In genomic region chr19:45178262-45179062, GRCh38 we compare ENCODE assay signal across 8 cellular contexts. TPM values are rescaled to one million over a fixed set of nuclear protein-coding genes. Genes with fewer than 3 reads are reported as not detected.
DNase-seq lines count a peak whose midpoint lies in the region; ATAC-seq and TF ChIP-seq lines count a peak whose summit lies in the region.

Gene BLOC1S3 (plus strand): TSS chr19:45178784. CDS start chr19:45179297, 513 bp downstream.

- TF ChIP-seq POLR2A in IMR-90 (IDR thresholded peaks at IDR 0.05; ENCODE audit: low read depth, low read length) = peak; percentile 75

- peak within 1 kb of the TSS; percentile 43; the same call in 1 of the 2 replicates for H2AK5ac ChIP-seq in IMR-90 (ENCODE audit: low read depth, low read length)

- H3K79me1 ChIP-seq in IMR-90 (ENCODE audit: low read depth in 1 of 2, low read length in 2 of 2) = peaks cover 11 to 45% of the 10 kb centered on the region in 2 experiments

- peaks cover 4% of the 10 kb centered on the region; the same call in 1 of the 2 replicates for H3K36me3 ChIP-seq in IMR-90 (ENCODE audit: control insufficient read depth, insufficient read depth, low read length)

- H3K4ac ChIP-seq in IMR-90 (ENCODE audit: low read depth, low read length) = peak within 1 kb of the TSS; percentile 54

- H3K4me3 ChIP-seq in IMR-90 (ENCODE audit: insufficient read depth, low read depth, low read length) (peak within 1 kb of the TSS; percentile 79), epithelial cell of esophagus (ENCODE audit: low read length) (peak within 1 kb of the TSS; percentile 97), mononuclear cell (ENCODE audit: low read length) (peak within 1 kb of the TSS; percentile 75)

- DNase-seq in DMS153 (lab: John Stamatoyannopoulos, UW) (peak; percentile 100), IMR-90 (peak; percentile 100), OCI-M1 (lab: John Stamatoyannopoulos, UW) (peak; percentile 100), activated T-cell treated with anti-CD3 and anti-CD28 coated beads for 24 hours (ENCODE audit: low read depth) (peak; percentile 99), epithelial cell of esophagus (ENCODE audit: low read depth) (peak; percentile 100)
- peak; percentile 99 for DNase-seq in stimulated activated CD8-positive, alpha-beta memory T cell treated with anti-CD3 and anti-CD28 coated beads, Interleukin-4, amount 100 ng/mL, for 1 hour (ENCODE audit: low read depth in 2 of 2, low spot score in 1 of 2)

- TF ChIP-seq RAD21 in IMR-90 (IDR thresholded peaks at IDR 0.05; ENCODE audit: low read length) = 0 out of 2 replicates have a peak, but pooled peaks have one; percentile 3

- H3K9me3 ChIP-seq in IMR-90 (ENCODE audit: control insufficient read depth, insufficient read depth, low read length) (no peaks in the 10 kb centered on the region), mononuclear cell (ENCODE audit: low read depth, low read length) (no peaks in the 10 kb centered on the region)

- peak within 1 kb of the TSS; percentile 96 for H3K4me2 ChIP-seq in IMR-90 (ENCODE audit: low read depth, low read length)

- CTCF ChIA-PET in IMR-90 (lab: Yijun Ruan, JAX) = interaction anchor here (0.7 to 0.8 kb wide), 2 partner anchors 26 to 32 kb away, joined by 3 to 4 read pairs; no protein-coding TSS in a partner anchor

- peak; percentile 55 for TF ChIP-seq CTCF in IMR-90 (conservative IDR thresholded peaks at IDR 0.05; ENCODE audit: low read depth, low read length)
- TF ChIP-seq CTCF in epithelial cell of esophagus (IDR thresholded peaks at IDR 0.05; ENCODE audit: insufficient read depth, low read depth, low read length, missing control alignments) = peak; percentile 48

- peak within 1 kb of the TSS; percentile 51 for H3K56ac ChIP-seq in IMR-90 (ENCODE audit: extremely low read depth, insufficient read depth, low read length)

- dilution Hi-C loops in IMR-90 (cut with HindIII; ENCODE audit: low sequenced_read_pairs, unreplicated experiment) = no loop called here

- peak within 1 kb of the TSS; percentile 63 for H3K9ac ChIP-seq in IMR-90 (ENCODE audit: low read depth, low read length)

- no peak within 1 kb of the TSS for H2BK120ac ChIP-seq in IMR-90 (ENCODE audit: low read depth, low read length)

- no TSS peak for BruUV-seq in IMR-90 (replicated peaks; lab: Mats Ljungman, UMichigan)

- 0 out of 2 replicates have a peak within 1 kb of the TSS, but pooled peaks have one; percentile 12 for H3K18ac ChIP-seq in IMR-90 (ENCODE audit: low read depth, low read length)

- H2AFZ ChIP-seq in IMR-90 (replicated peaks; ENCODE audit: low read length, poor library complexity) = peak within 1 kb of the TSS; percentile 99

- in situ Hi-C loops in IMR-90 (cut with MboI; ENCODE audit: low sequenced_read_pairs) = no loop called here

- H3K27me3 ChIP-seq in IMR-90 (ENCODE audit: control insufficient read depth, insufficient read depth, low read length) = no peaks in the 10 kb centered on the region
- no peaks in the 10 kb centered on the region for H3K27me3 ChIP-seq in mononuclear cell (ENCODE audit: insufficient read depth, low read length)

- H3K14ac ChIP-seq in IMR-90 (replicated peaks; ENCODE audit: low read depth, low read length) = peak within 1 kb of the TSS; percentile 74

- ATAC-seq in GM21528 (IDR thresholded peaks at IDR 0.05; ENCODE audit: low FRiP score, unreplicated experiment) (peak; percentile 83), IMR-90 (ENCODE audit: low read depth) (peak; percentile 94)

- peak within 1 kb of the TSS; percentile 83 for H3K23ac ChIP-seq in IMR-90 (ENCODE audit: low read depth, low read length)

- H2BK20ac ChIP-seq in IMR-90 (ENCODE audit: low read depth, low read length) = no peak within 1 kb of the TSS

- peaks cover 16% of the 10 kb centered on the region; the same call in 1 of the 2 replicates for H4K20me1 ChIP-seq in IMR-90 (ENCODE audit: insufficient read depth, low read length)

- H3K4me1 ChIP-seq in IMR-90 (ENCODE audit: control insufficient read depth, insufficient read depth, low read length) = peaks cover 4% of the 10 kb centered on the region; the same call in 1 of the 2 replicates
- peaks cover 54% of the 10 kb centered on the region for H3K4me1 ChIP-seq in mononuclear cell (ENCODE audit: insufficient read depth, low read length)

- peak within 1 kb of the TSS; percentile 57; the same call in 1 of the 2 replicates for H4K5ac ChIP-seq in IMR-90 (ENCODE audit: low read depth, low read length)

- peak within 1 kb of the TSS; percentile 98 for H2AK9ac ChIP-seq in IMR-90 (replicated peaks; ENCODE audit: low read depth, low read length, poor library complexity)

- H3K9me1 ChIP-seq in IMR-90 (ENCODE audit: insufficient read depth, low read length) = 0 out of 2 replicates have a peak, but pooled peaks cover 12% of the 10 kb centered on the region

- intact Hi-C loops in IMR-90 (cut with micrococcal nuclease) = no loop called here

- H3K27ac ChIP-seq in IMR-90 (ENCODE audit: insufficient read depth, low read length) = peak within 1 kb of the TSS; percentile 69

- H2BK5ac ChIP-seq in IMR-90 (ENCODE audit: low read depth, low read length, poor library complexity, severe bottlenecking) = peak within 1 kb of the TSS; percentile 64

- H4K91ac ChIP-seq in IMR-90 (ENCODE audit: insufficient read depth, low read depth, low read length) = no peak within 1 kb of the TSS; the same call in 1 of the 2 replicates

- 1% methylated on average over 22 of the region's 50 CpGs; no CpG with 5 or more reads in 1 of the 2 experiments for WGBS in IMR-90 (ENCODE audit: extremely low coverage in 2 of 2, insufficient read length in 1 of 2), 2 experiments

- POLR2A ChIA-PET in IMR-90 (lab: Charles Lee; ENCODE audit: unreplicated experiment) = interaction anchor here (0.9 kb wide), 1 partner anchor 139 kb away, joined by 7 read pairs; the partner anchor contains the start of gene CLASRP

- peak within 1 kb of the TSS; percentile 59 to 91; a peak in 3 of 4 replicates for H4K8ac ChIP-seq in IMR-90 (ENCODE audit: low read depth in 2 of 2, low read length in 2 of 2)

- H2BK15ac ChIP-seq in IMR-90 (ENCODE audit: low read depth, low read length) = no peak within 1 kb of the TSS

TF ChIP-seq in IMR-90, 13 proteins besides CTCF, POLR2A, EP300 and RAD21:
- TF ChIP-seq FOS (IDR thresholded peaks at IDR 0.05; ENCODE audit: low read depth, low read length) (no peak; the same call in 1 of the 2 replicates), BHLHE40 (IDR thresholded peaks at IDR 0.05; ENCODE audit: low read depth, low read length) (peak; percentile 86), MXI1 (IDR thresholded peaks at IDR 0.05; ENCODE audit: borderline replicate concordance, low read depth, low read length) (peak; percentile 94), SMC3 (IDR thresholded peaks at IDR 0.05; ENCODE audit: low read depth, low read length) (no peak), RFX5 (IDR thresholded peaks at IDR 0.05; ENCODE audit: low read depth, low read length) (peak; percentile 97), MAFK (IDR thresholded peaks at IDR 0.05; ENCODE audit: low read depth, low read length) (0 out of 2 replicates have a peak, but pooled peaks have one; percentile 0), MAZ (IDR thresholded peaks at IDR 0.05; ENCODE audit: borderline replicate concordance, low read depth, low read length) (peak; percentile 73; the same call in 1 of the 2 replicates), USF2 (IDR thresholded peaks at IDR 0.05; ENCODE audit: low read depth, low read length) (peak; percentile 91), RCOR1 (IDR thresholded peaks at IDR 0.05; ENCODE audit: insufficient replicate concordance, low read length) (no peak), CEBPB (IDR thresholded peaks at IDR 0.05; ENCODE audit: low read depth, low read length) (peak; percentile 96)
- TF ChIP-seq, protein P1, sequence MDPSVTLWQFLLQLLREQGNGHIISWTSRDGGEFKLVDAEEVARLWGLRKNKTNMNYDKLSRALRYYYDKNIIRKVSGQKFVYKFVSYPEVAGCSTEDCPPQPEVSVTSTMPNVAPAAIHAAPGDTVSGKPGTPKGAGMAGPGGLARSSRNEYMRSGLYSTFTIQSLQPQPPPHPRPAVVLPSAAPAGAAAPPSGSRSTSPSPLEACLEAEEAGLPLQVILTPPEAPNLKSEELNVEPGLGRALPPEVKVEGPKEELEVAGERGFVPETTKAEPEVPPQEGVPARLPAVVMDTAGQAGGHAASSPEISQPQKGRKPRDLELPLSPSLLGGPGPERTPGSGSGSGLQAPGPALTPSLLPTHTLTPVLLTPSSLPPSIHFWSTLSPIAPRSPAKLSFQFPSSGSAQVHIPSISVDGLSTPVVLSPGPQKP (IDR thresholded peaks at IDR 0.05; ENCODE audit: borderline replicate concordance, low read depth, low read length) = no peak
TF ChIP-seq in IMR-90: peak in this region for 7.

RNA-seq across cellular contexts. Expression of gene BLOC1S3, which starts in this region (rescaled TPM):
- 0.83 and 1.1 TPM in 2 replicates for total RNA-seq in IMR-90 (2012; rRNA removed)
- 4.7 and 4.9 TPM in 2 replicates for polyA plus RNA-seq in IMR-90 (2012; rRNA removed)
- polyA plus RNA-seq in IMR-90 (2012; cell fraction: cytosol; rRNA removed) = 3.6 and 6.5 TPM in 2 replicates
- polyA plus RNA-seq in IMR-90 (2012; cell fraction: nucleus; rRNA removed; ENCODE audit: low replicate concordance) = 4.6 and 6.9 TPM in 2 replicates
- total RNA-seq in mononuclear cell = 7.3 TPM

Comparison
In these comparisons a context has a peak if more than half of its experiments do, and no peak if none do; other contexts are left out.
1. Peak in every context shown above with its lines: DNase-seq, ATAC-seq, H3K4me3 ChIP-seq and H3K27ac ChIP-seq.